Comparison of ENCODE assay signal across 9 cellular contexts in the genomic region with DNA sequence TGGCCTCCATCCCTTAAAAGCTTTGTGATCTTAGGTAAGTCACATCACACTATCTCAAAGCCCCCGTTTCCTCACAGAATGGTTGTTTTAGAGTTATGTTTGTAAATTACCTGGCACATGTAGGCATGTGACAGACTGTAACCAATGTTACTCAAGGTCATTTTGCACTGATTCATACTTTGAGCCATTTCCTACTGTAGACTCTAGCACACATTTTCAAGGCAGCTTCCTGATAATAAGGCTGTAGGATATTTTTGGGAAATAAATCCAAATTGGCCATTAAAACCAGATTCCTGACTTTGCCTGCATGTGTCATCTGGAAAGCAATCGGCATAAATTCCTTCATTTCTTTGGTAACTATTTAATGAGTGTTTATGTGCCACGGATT. TPM values are rescaled to one million over a fixed set of nuclear protein-coding genes. Genes with fewer than 3 reads are reported as not detected.
A peak's percentile ranks its signal among the peaks of the same experiment; 100 is the strongest.
DNase-seq lines count a peak whose midpoint lies in the region; ATAC-seq and TF ChIP-seq lines count a peak whose summit lies in the region.
"Had no signal": no experiment of that assay in that cellular context is flagged by ENCODE, and none has a peak within 500 bp of the region (broad histone marks: within the 10 kb centered on the region; RNA-seq: fewer than 3 reads in every experiment).

No MANE protein-coding gene starts in this region.

- DNase-seq in CD4-positive, alpha-beta T cell = no peak
- no peak for DNase-seq in MM.1S
- no peak for DNase-seq in dorsolateral prefrontal cortex
- no peak for DNase-seq in neural crest cell (ENCODE audit: low read depth, low spot score)
- DNase-seq in effector memory CD4-positive, alpha-beta T cell = no peak
- no peak for DNase-seq in posterior vena cava (ENCODE audit: low spot score)
- DNase-seq in NCI-H446 (lab: John Stamatoyannopoulos, UW) = no peak
- DNase-seq in Right ventricle myocardium superior = no peak
- DNase-seq: foreskin melanocyte had no signal

- no peak for ATAC-seq in CD4-positive, alpha-beta T cell (ENCODE audit: poor library complexity)
- ATAC-seq in Right ventricle myocardium superior (ENCODE audit: poor library complexity) = no peak

- H3K36me3 ChIP-seq in MM.1S (replicated peaks; ENCODE audit: insufficient read depth, low read length) = no peaks in the 10 kb centered on the region
- H3K36me3 ChIP-seq in effector memory CD4-positive, alpha-beta T cell (ENCODE audit: control insufficient read depth, insufficient read depth, low read length) = no peaks in the 10 kb centered on the region

- no peak overlapping the region for H3K9ac ChIP-seq in MM.1S (ENCODE audit: low read length)

- peaks cover 37% of the 10 kb centered on the region for H3K4me1 ChIP-seq in MM.1S (ENCODE audit: low read length)
- H3K4me1 ChIP-seq in effector memory CD4-positive, alpha-beta T cell (ENCODE audit: control insufficient read depth, insufficient read depth, low read length, poor library complexity, severe bottlenecking) = peaks cover 58% of the 10 kb centered on the region

- peak overlapping the region; percentile 84 for H3K27ac Mint-ChIP-seq in CD4-positive, alpha-beta T cell
- no peak overlapping the region for H3K27ac Mint-ChIP-seq in neural crest cell (ENCODE audit: unreplicated experiment)

- H3K4me1 Mint-ChIP-seq in CD4-positive, alpha-beta T cell (ENCODE audit: low read depth) = peaks cover 73% of the 10 kb centered on the region
- peaks cover 45% of the 10 kb centered on the region for H3K4me1 Mint-ChIP-seq in neural crest cell

- peaks cover 39% of the 10 kb centered on the region for H3F3A ChIP-seq in MM.1S (ENCODE audit: insufficient read depth, low read length)

- CTCF ChIA-PET in CD4-positive, alpha-beta T cell (lab: Charles Lee) = interaction anchor here (2.4 kb wide), 1 partner anchor 32 kb away, joined by 11 read pairs; no protein-coding TSS in a partner anchor

- intact Hi-C loops in CD4-positive, alpha-beta T cell (cut with DNase I, micrococcal nuclease) = loop anchor here (5.0 to 10.0 kb wide), 4 partner anchors 74 to 329 kb away; a partner anchor contains a TSS
- intact Hi-C loops in dorsolateral prefrontal cortex (cut with DNase I) = loop anchor here in 1 of 2 donors (5.0 kb wide), 1 partner anchor 79 kb away; no protein-coding TSS in a partner anchor
- intact Hi-C loops in posterior vena cava (cut with DNase I) = no loop called here
- intact Hi-C loops in Right ventricle myocardium superior (cut with DNase I) = no loop called here

- peak overlapping the region; percentile 91 for H3K4me3 Mint-ChIP-seq in CD4-positive, alpha-beta T cell
- H3K4me3 Mint-ChIP-seq in neural crest cell = peak overlapping the region; percentile 92

- H3K9me3 Mint-ChIP-seq in CD4-positive, alpha-beta T cell = no peaks in the 10 kb centered on the region
- no peaks in the 10 kb centered on the region for H3K9me3 Mint-ChIP-seq in neural crest cell

- H4K20me1 ChIP-seq in MM.1S (ENCODE audit: insufficient read depth, low read length) = no peaks in the 10 kb centered on the region

- H3K4me2 ChIP-seq in MM.1S (ENCODE audit: low read depth, low read length) = peak overlapping the region; percentile 81

- peak overlapping the region; percentile 72; the same call in 1 of the 2 replicates for H3K4me3 ChIP-seq in MM.1S (ENCODE audit: low read length)
- peak overlapping the region in 51 of 59 donors; percentile 59 to 97 (median 89) for H3K4me3 ChIP-seq in dorsolateral prefrontal cortex
- H3K4me3 ChIP-seq in effector memory CD4-positive, alpha-beta T cell (ENCODE audit: insufficient read depth, low read depth, low read length, poor library complexity, severe bottlenecking) = no peak overlapping the region

- peaks cover 26% of the 10 kb centered on the region for H3K36me3 Mint-ChIP-seq in CD4-positive, alpha-beta T cell (ENCODE audit: low read depth)
- no peaks in the 10 kb centered on the region for H3K36me3 Mint-ChIP-seq in neural crest cell (ENCODE audit: low read depth)

- H3K27me3 ChIP-seq in CD4-positive, alpha-beta T cell (ENCODE audit: control insufficient read depth, insufficient read depth, low read length) = no peaks in the 10 kb centered on the region
- H3K27me3 ChIP-seq in MM.1S (replicated peaks; ENCODE audit: insufficient read depth, low read length) = no peaks in the 10 kb centered on the region
- H3K27me3 ChIP-seq in dorsolateral prefrontal cortex = no peaks in the 10 kb centered on the region
- no peaks in the 10 kb centered on the region for H3K27me3 ChIP-seq in effector memory CD4-positive, alpha-beta T cell (replicated peaks; ENCODE audit: control insufficient read depth, insufficient read depth, low read length, poor library complexity, severe bottlenecking)

- no peaks in the 10 kb centered on the region for H3K9me2 ChIP-seq in MM.1S (replicated peaks; ENCODE audit: insufficient read depth, low read length)

- no peak overlapping the region for H2AFZ ChIP-seq in MM.1S (ENCODE audit: low read length)

- no peak overlapping the region for H3K27ac ChIP-seq in CD4-positive, alpha-beta T cell (ENCODE audit: low read depth, low read length)
- H3K27ac ChIP-seq in MM.1S (ENCODE audit: low read length) = peak overlapping the region; percentile 95; the same call in 1 of the 2 replicates
- H3K27ac ChIP-seq in dorsolateral prefrontal cortex = peak overlapping the region in 11 of 59 donors; percentile 2 to 48 (median 20)
- no peak overlapping the region for H3K27ac ChIP-seq in effector memory CD4-positive, alpha-beta T cell (ENCODE audit: insufficient read depth, low read length, poor library complexity, severe bottlenecking)

- POLR2A ChIA-PET in CD4-positive, alpha-beta T cell (lab: Charles Lee) = interaction anchor here (1.2 to 4.9 kb wide), 4 partner anchors 8 to 173 kb away, joined by 4 to 51 read pairs (median 35); a partner anchor contains a TSS

- no peaks in the 10 kb centered on the region for H3K9me3 ChIP-seq in CD4-positive, alpha-beta T cell (ENCODE audit: control insufficient read depth, low read length)
- no peaks in the 10 kb centered on the region for H3K9me3 ChIP-seq in MM.1S (replicated peaks; ENCODE audit: insufficient read depth, low read length)
- no peaks in the 10 kb centered on the region for H3K9me3 ChIP-seq in effector memory CD4-positive, alpha-beta T cell (ENCODE audit: control insufficient read depth, low read length)

- peaks cover 35% of the 10 kb centered on the region for H3K79me2 ChIP-seq in MM.1S (ENCODE audit: low read length)

- TF ChIP-seq CTCF in CD4-positive, alpha-beta T cell (IDR thresholded peaks at IDR 0.05) = no peak
- TF ChIP-seq CTCF in MM.1S (IDR thresholded peaks at IDR 0.05; ENCODE audit: low read length) (no peak), dorsolateral prefrontal cortex (IDR thresholded peaks at IDR 0.05 in 54 of 56, conservative IDR thresholded peaks at IDR 0.05 in 2 of 56; ENCODE audit: low read depth in 1 of 56, partially characterized antibody in 56 of 56) (no peak), neural crest cell (conservative IDR thresholded peaks at IDR 0.05) (no peak)

- no peaks in the 10 kb centered on the region for H3K27me3 Mint-ChIP-seq in CD4-positive, alpha-beta T cell
- no peaks in the 10 kb centered on the region for H3K27me3 Mint-ChIP-seq in neural crest cell (ENCODE audit: low read depth)

RNA-seq across cellular contexts. Expression of a gene that starts 2.2 kb away (rescaled TPM):
- total RNA-seq in CD4-positive, alpha-beta T cell = 10 to 100 TPM; 49.7 to 53.8 TPM
- total RNA-seq in dorsolateral prefrontal cortex (10 to 100 TPM; 35.0 to 69.2 (median 52.4) TPM), neural crest cell (45.1 and 54.1 TPM in 2 replicates), posterior vena cava (10 to 100 TPM; 47.4 to 55.9 TPM), Right ventricle myocardium superior (23.6 TPM)

Comparison
In these comparisons a context has a peak if more than half of its experiments do, and no peak if none do; other contexts are left out.
1. intact Hi-C loops: an anchor here in CD4-positive, alpha-beta T cell (5.0 to 10.0 kb wide); none called in posterior vena cava and Right ventricle myocardium superior.